ENCODE assay signal across 8 cellular contexts in the genomic region with DNA sequence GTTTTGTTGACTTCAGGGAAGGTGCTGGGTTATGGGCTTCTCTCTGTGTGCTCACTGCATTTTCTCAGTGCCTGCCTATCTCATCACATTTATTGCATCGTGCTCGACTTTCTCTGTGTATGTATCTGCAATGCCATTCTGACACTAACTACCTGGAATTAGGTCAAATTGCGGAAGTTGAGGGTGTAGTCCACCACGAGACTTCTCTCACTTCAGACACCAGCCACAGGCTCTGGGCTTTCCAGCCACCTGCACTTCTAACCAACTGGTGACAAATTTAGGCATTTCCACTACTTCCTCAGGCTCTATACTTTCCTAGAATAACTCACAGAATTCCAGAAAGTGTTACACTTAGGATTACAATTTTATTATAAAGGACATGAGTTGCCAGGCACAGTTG.
DNase-seq lines count a peak whose midpoint lies in the region; ATAC-seq and TF ChIP-seq lines count a peak whose summit lies in the region.

No MANE protein-coding gene starts in this region.

- no peaks in the 10 kb centered on the region for H3K27me3 Mint-ChIP-seq in activated T-cell treated with anti-CD3 and anti-CD28 coated beads, Interleukin-2, amount 50 U/mL, for 72 hours (ENCODE audit: low read depth)
- H3K27me3 Mint-ChIP-seq in activated T-cell treated with anti-CD3 and anti-CD28 coated beads, Interleukin-2, amount 50 U/mL, for 24 hours = no peaks in the 10 kb centered on the region

- H3K9me3 ChIP-seq in OCI-LY7 (ENCODE audit: low read length) (no peaks in the 10 kb centered on the region), lower lobe of right lung (no peaks in the 10 kb centered on the region), Karpas-422 (ENCODE audit: low read length) (no peaks in the 10 kb centered on the region)

- H3K9me2 ChIP-seq in OCI-LY7 (ENCODE audit: insufficient read depth, low read length) (no peaks in the 10 kb centered on the region), Karpas-422 (replicated peaks; ENCODE audit: insufficient read depth, low read length) (no peaks in the 10 kb centered on the region)

- intact Hi-C loops in OCI-LY7 (cut with micrococcal nuclease; ENCODE audit: unreplicated experiment) (no loop called here), lower lobe of right lung (cut with DNase I) (no loop called here)

- no peak overlapping the region for H3K4me3 ChIP-seq in OCI-LY7 (ENCODE audit: low read depth, low read length, poor library complexity, severe bottlenecking)
- no peak overlapping the region for H3K4me3 ChIP-seq in lower lobe of right lung
- no peak overlapping the region for H3K4me3 ChIP-seq in Karpas-422 (ENCODE audit: low read length)

- H3K36me3 ChIP-seq in OCI-LY7 (ENCODE audit: insufficient read depth, low read length) = no peaks in the 10 kb centered on the region
- no peaks in the 10 kb centered on the region for H3K36me3 ChIP-seq in lower lobe of right lung
- no peaks in the 10 kb centered on the region for H3K36me3 ChIP-seq in Karpas-422 (ENCODE audit: insufficient read depth, low read length)

- H3K27ac ChIP-seq in OCI-LY7 (ENCODE audit: low read depth, low read length, poor library complexity, severe bottlenecking) = peak overlapping the region; percentile 50
- no peak overlapping the region for H3K27ac ChIP-seq in lower lobe of right lung
- no peak overlapping the region for H3K27ac ChIP-seq in Karpas-422 (ENCODE audit: low read length)

- peaks cover 8% of the 10 kb centered on the region for H3K4me1 Mint-ChIP-seq in activated T-cell treated with anti-CD3 and anti-CD28 coated beads, Interleukin-2, amount 50 U/mL, for 72 hours (ENCODE audit: low read depth)
- peaks cover 6% of the 10 kb centered on the region for H3K4me1 Mint-ChIP-seq in activated T-cell treated with anti-CD3 and anti-CD28 coated beads, Interleukin-2, amount 50 U/mL, for 24 hours (ENCODE audit: low read depth)

- ATAC-seq in activated T-cell treated with anti-CD3 and anti-CD28 coated beads, Interleukin-2, amount 50 U/mL, for 72 hours (replicated peaks in 1 of 2) = peak; percentile 21 to 51
- ATAC-seq in HG02973 (IDR thresholded peaks at IDR 0.05; ENCODE audit: unreplicated experiment) (peak; percentile 78), lower lobe of right lung (no peak)

- H3K9me3 Mint-ChIP-seq in activated T-cell treated with anti-CD3 and anti-CD28 coated beads, Interleukin-2, amount 50 U/mL, for 72 hours = peaks cover 2 to 4% of the 10 kb centered on the region in 2 donors
- peaks cover 3% of the 10 kb centered on the region for H3K9me3 Mint-ChIP-seq in activated T-cell treated with anti-CD3 and anti-CD28 coated beads, Interleukin-2, amount 50 U/mL, for 24 hours

- peaks cover 18% of the 10 kb centered on the region for H3K4me1 ChIP-seq in OCI-LY7 (ENCODE audit: insufficient read depth, low read length, poor library complexity, severe bottlenecking)
- no peaks in the 10 kb centered on the region for H3K4me1 ChIP-seq in lower lobe of right lung
- H3K4me1 ChIP-seq in Karpas-422 (ENCODE audit: low read length) = no peaks in the 10 kb centered on the region

- H3K27me3 ChIP-seq in lower lobe of right lung (ENCODE audit: low read depth) = no peaks in the 10 kb centered on the region
- no peaks in the 10 kb centered on the region for H3K27me3 ChIP-seq in Karpas-422 (ENCODE audit: low read length)

- peak in 1 of 2 donors; percentile 1 for DNase-seq in activated T-cell treated with anti-CD3 and anti-CD28 coated beads, Interleukin-2, amount 50 U/mL, for 72 hours
- no peak for DNase-seq in activated T-cell treated with anti-CD3 and anti-CD28 coated beads, Interleukin-2, amount 50 U/mL, for 24 hours
- DNase-seq in OCI-LY7 (ENCODE audit: low spot score) = peak; percentile 82
- DNase-seq in lower lobe of right lung = no peak
- no peak for DNase-seq in Karpas-422
- no peak for DNase-seq in KG1 (lab: John Stamatoyannopoulos, UW)
- DNase-seq in HT-29 (ENCODE audit: low spot score) = no peak

- H2AFZ ChIP-seq in OCI-LY7 (ENCODE audit: low read length) = peak overlapping the region; percentile 74; the same call in 1 of the 2 replicates
- no peak overlapping the region for H2AFZ ChIP-seq in Karpas-422 (ENCODE audit: low read length)

- CTCF ChIA-PET in OCI-LY7 (lab: Charles Lee; ENCODE audit: unreplicated experiment) = no interaction called here

- no peak overlapping the region for H3K9ac ChIP-seq in Karpas-422 (ENCODE audit: low read length)

- POLR2A ChIA-PET in OCI-LY7 (lab: Charles Lee) = interaction anchor here (0.5 to 0.7 kb wide), 2 partner anchors 11 to 1251 kb away, joined by 3 read pairs; no protein-coding TSS in a partner anchor

- H3K36me3 Mint-ChIP-seq in activated T-cell treated with anti-CD3 and anti-CD28 coated beads, Interleukin-2, amount 50 U/mL, for 72 hours (ENCODE audit: insufficient read depth in 2 of 2) = no peaks in the 10 kb centered on the region
- no peaks in the 10 kb centered on the region for H3K36me3 Mint-ChIP-seq in activated T-cell treated with anti-CD3 and anti-CD28 coated beads, Interleukin-2, amount 50 U/mL, for 24 hours (ENCODE audit: low read depth)

- peak overlapping the region; percentile 49 for H3K4me2 ChIP-seq in OCI-LY7 (ENCODE audit: low read length)
- H3K4me2 ChIP-seq in Karpas-422 (ENCODE audit: low read depth, low read length, poor library complexity, severe bottlenecking) = no peak overlapping the region

- H4K20me1 ChIP-seq in OCI-LY7 (ENCODE audit: insufficient read depth, low read length) (no peaks in the 10 kb centered on the region), Karpas-422 (ENCODE audit: insufficient read depth, low read depth, low read length) (no peaks in the 10 kb centered on the region)

- no TSS peak for BruUV-seq in OCI-LY7 (replicated peaks; lab: Mats Ljungman, UMichigan)

- H3K4me3 Mint-ChIP-seq in activated T-cell treated with anti-CD3 and anti-CD28 coated beads, Interleukin-2, amount 50 U/mL, for 72 hours = peak overlapping the region in 1 of 2 donors; percentile 37
- no peak overlapping the region for H3K4me3 Mint-ChIP-seq in activated T-cell treated with anti-CD3 and anti-CD28 coated beads, Interleukin-2, amount 50 U/mL, for 24 hours

- TF ChIP-seq CTCF in OCI-LY7 (conservative IDR thresholded peaks at IDR 0.05; ENCODE audit: low read length) = no peak
- no peak for TF ChIP-seq CTCF in lower lobe of right lung (IDR thresholded peaks at IDR 0.05)

- H3K79me2 ChIP-seq in OCI-LY7 (ENCODE audit: insufficient read depth, low read depth, low read length) (no peaks in the 10 kb centered on the region), Karpas-422 (ENCODE audit: low read length) (no peaks in the 10 kb centered on the region)

- H3K27ac Mint-ChIP-seq in activated T-cell treated with anti-CD3 and anti-CD28 coated beads, Interleukin-2, amount 50 U/mL, for 72 hours = peak overlapping the region; percentile 59
- H3K27ac Mint-ChIP-seq in activated T-cell treated with anti-CD3 and anti-CD28 coated beads, Interleukin-2, amount 50 U/mL, for 24 hours = no peak overlapping the region

Comparison
In these comparisons a context has a peak if more than half of its experiments do, and no peak if none do; other contexts are left out.
1. ATAC-seq: peak in activated T-cell treated with anti-CD3 and anti-CD28 coated beads, Interleukin-2, amount 50 U/mL, for 72 hours (2 of 2) and HG02973 (single experiment); none in lower lobe of right lung (0 of 2).